24 cellular contexts compared by ENCODE assay signal in the genomic region with DNA sequence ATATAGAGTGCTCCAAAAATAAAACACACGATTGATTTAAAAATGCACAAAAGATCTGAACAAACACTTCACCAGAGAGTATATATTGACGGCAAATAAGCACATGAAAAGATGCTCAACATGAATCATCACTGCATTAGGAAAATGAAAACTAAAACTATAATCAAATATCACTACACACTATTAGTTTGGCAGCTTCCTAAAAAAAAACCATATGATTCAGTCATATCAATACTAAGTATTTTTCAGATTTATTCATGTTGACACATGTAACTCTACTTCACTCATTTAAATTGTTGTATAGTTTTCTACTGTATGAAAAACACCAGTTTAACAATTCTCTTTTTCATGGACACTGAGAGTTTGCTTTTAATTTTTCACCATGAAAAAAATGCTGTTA. TPM values are rescaled to one million over a fixed set of nuclear protein-coding genes. Genes with fewer than 3 reads are reported as not detected.
A peak's percentile ranks its signal among the peaks of the same experiment; 100 is the strongest.
DNase-seq lines count a peak whose midpoint lies in the region; ATAC-seq and TF ChIP-seq lines count a peak whose summit lies in the region.
"Had no signal": no experiment of that assay in that cellular context is flagged by ENCODE, and none has a peak within 500 bp of the region (broad histone marks: within the 10 kb centered on the region; RNA-seq: fewer than 3 reads in every experiment).

No MANE protein-coding gene starts in this region.

- POLR2A ChIA-PET in CD8-positive, alpha-beta T cell (lab: Charles Lee): no interaction called here

- H3K27ac Mint-ChIP-seq in CD8-positive, alpha-beta T cell: peak overlapping the region; percentile 32
- H3K27ac Mint-ChIP-seq in activated T-helper 17 cell treated with anti-CD3 and anti-CD28 coated beads, Interleukin-2, amount 50 U/mL, for 72 hours: no peak overlapping the region

- no peaks in the 10 kb centered on the region for H3K4me1 ChIP-seq in CD8-positive, alpha-beta T cell (ENCODE audit: insufficient read depth, low read length)
- H3K4me1 ChIP-seq: BLaER1 treated with 17β-estradiol and CSF1 and Interleukin-3, amounts not matched to agents 10 nM and 100 nM had no signal

- CTCF ChIA-PET in CD8-positive, alpha-beta T cell (lab: Charles Lee): no interaction called here

- H3K4me1 Mint-ChIP-seq in CD8-positive, alpha-beta T cell (ENCODE audit: low read depth): no peaks in the 10 kb centered on the region
- H3K4me1 Mint-ChIP-seq in activated T-helper 17 cell treated with anti-CD3 and anti-CD28 coated beads, Interleukin-2, amount 50 U/mL, for 72 hours: peaks cover 9% of the 10 kb centered on the region

- no peaks in the 10 kb centered on the region for H3K27me3 Mint-ChIP-seq in CD8-positive, alpha-beta T cell (ENCODE audit: low read depth)
- H3K27me3 Mint-ChIP-seq in activated T-helper 17 cell treated with anti-CD3 and anti-CD28 coated beads, Interleukin-2, amount 50 U/mL, for 72 hours: no peaks in the 10 kb centered on the region
- H3K27me3 Mint-ChIP-seq: CD4-positive, alpha-beta memory T cell had no signal

- intact Hi-C loops in CD8-positive, alpha-beta T cell (cut with DNase I, micrococcal nuclease): no loop called here

- no peaks in the 10 kb centered on the region for H3K27me3 ChIP-seq in CD8-positive, alpha-beta T cell (ENCODE audit: insufficient read depth, low read length)
- H3K27me3 ChIP-seq: BLaER1 treated with 17β-estradiol and CSF1 and Interleukin-3, amounts not matched to agents 10 nM and 100 nM had no signal

- H3K36me3 ChIP-seq in CD8-positive, alpha-beta T cell (ENCODE audit: insufficient read depth, low read length): peaks cover 14% of the 10 kb centered on the region

- no peak for DNase-seq in CD8-positive, alpha-beta T cell
- no peak for DNase-seq in NCI-H774 (lab: John Stamatoyannopoulos, UW)
- no peak for DNase-seq in GDM1 (lab: John Stamatoyannopoulos, UW)
- DNase-seq: 8988T; CD4-positive, alpha-beta memory T cell; GF-D8; IMR-90; NCI-H1105; NCI-H146; NCI-H2029; NCI-H226; NCI-H510A treated with DMSO at 0.1 percent for 48 hours; NCI-H82; PC-9; RPMI8226; SHP77 treated with DMSO at 0.1 percent for 48 hours; SK-N-SH; T-helper 2 cell had no signal

- ATAC-seq in CD8-positive, alpha-beta T cell: no peak
- peak; percentile 48 for ATAC-seq in GM18867 (IDR thresholded peaks at IDR 0.05; ENCODE audit: unreplicated experiment)
- ATAC-seq in HG02852 (IDR thresholded peaks at IDR 0.05; ENCODE audit: unreplicated experiment): peak; percentile 54
- ATAC-seq in activated T-helper 17 cell treated with anti-CD3 and anti-CD28 coated beads, Interleukin-2, amount 50 U/mL, for 72 hours (replicated peaks): peak; percentile 48
- no peak for ATAC-seq in HG03342 (IDR thresholded peaks at IDR 0.05; ENCODE audit: unreplicated experiment)

- H3K4me3 Mint-ChIP-seq in CD8-positive, alpha-beta T cell: no peak overlapping the region
- no peak overlapping the region for H3K4me3 Mint-ChIP-seq in activated T-helper 17 cell treated with anti-CD3 and anti-CD28 coated beads, Interleukin-2, amount 50 U/mL, for 72 hours
- H3K4me3 Mint-ChIP-seq: CD4-positive, alpha-beta memory T cell had no signal

- no peak for TF ChIP-seq CTCF in CD8-positive, alpha-beta T cell (IDR thresholded peaks at IDR 0.05)

- no peak overlapping the region for H3K4me3 ChIP-seq in CD8-positive, alpha-beta T cell (ENCODE audit: low read depth, low read length)
- H3K4me3 ChIP-seq: BLaER1 treated with 17β-estradiol and CSF1 and Interleukin-3, amounts not matched to agents 10 nM and 100 nM; PC-9 had no signal

- peaks cover 3% of the 10 kb centered on the region for H3K9me3 Mint-ChIP-seq in CD8-positive, alpha-beta T cell
- no peaks in the 10 kb centered on the region for H3K9me3 Mint-ChIP-seq in activated T-helper 17 cell treated with anti-CD3 and anti-CD28 coated beads, Interleukin-2, amount 50 U/mL, for 72 hours

- peaks cover 69% of the 10 kb centered on the region for H3K36me3 Mint-ChIP-seq in CD8-positive, alpha-beta T cell
- H3K36me3 Mint-ChIP-seq in activated T-helper 17 cell treated with anti-CD3 and anti-CD28 coated beads, Interleukin-2, amount 50 U/mL, for 72 hours (ENCODE audit: low read depth): peaks cover 87% of the 10 kb centered on the region

- no peak overlapping the region for H3K27ac ChIP-seq in CD8-positive, alpha-beta T cell (ENCODE audit: low read depth, low read length)
- H3K27ac ChIP-seq: BLaER1 treated with 17β-estradiol and CSF1 and Interleukin-3, amounts not matched to agents 10 nM and 100 nM; KMS-11; PC-9 had no signal

- H3K9me3 ChIP-seq in CD8-positive, alpha-beta T cell (ENCODE audit: low read length): no peaks in the 10 kb centered on the region
- H3K9me3 ChIP-seq: SK-N-SH had no signal

RNA-seq across cellular contexts. Expression of a gene that starts 41.6 kb away (rescaled TPM):
- 10 to 100 TPM; 17.0 to 17.8 TPM for total RNA-seq in CD8-positive, alpha-beta T cell
- 10 to 100 TPM; 59.0 to 67.6 TPM for total RNA-seq in activated T-helper 17 cell treated with anti-CD3 and anti-CD28 coated beads, Interleukin-2, amount 50 U/mL, for 72 hours

RNA-seq across cellular contexts. Expression of a gene that starts 41.7 kb away (rescaled TPM):
- total RNA-seq in CD8-positive, alpha-beta T cell: 10 to 100 TPM; 38.5 to 42.4 TPM
- total RNA-seq in activated T-helper 17 cell treated with anti-CD3 and anti-CD28 coated beads, Interleukin-2, amount 50 U/mL, for 72 hours: 10 to 100 TPM; 25.5 to 34.9 TPM

Comparison
In these comparisons a context has a peak if more than half of its experiments do, and no peak if none do; other contexts are left out.
1. ATAC-seq: peak in GM18867 (single experiment), HG02852 (single experiment) and activated T-helper 17 cell treated with anti-CD3 and anti-CD28 coated beads, Interleukin-2, amount 50 U/mL, for 72 hours (single experiment); none in CD8-positive, alpha-beta T cell (single experiment) and HG03342 (single experiment).